ENCODE assay signal across 1 cellular context in the genomic region with DNA sequence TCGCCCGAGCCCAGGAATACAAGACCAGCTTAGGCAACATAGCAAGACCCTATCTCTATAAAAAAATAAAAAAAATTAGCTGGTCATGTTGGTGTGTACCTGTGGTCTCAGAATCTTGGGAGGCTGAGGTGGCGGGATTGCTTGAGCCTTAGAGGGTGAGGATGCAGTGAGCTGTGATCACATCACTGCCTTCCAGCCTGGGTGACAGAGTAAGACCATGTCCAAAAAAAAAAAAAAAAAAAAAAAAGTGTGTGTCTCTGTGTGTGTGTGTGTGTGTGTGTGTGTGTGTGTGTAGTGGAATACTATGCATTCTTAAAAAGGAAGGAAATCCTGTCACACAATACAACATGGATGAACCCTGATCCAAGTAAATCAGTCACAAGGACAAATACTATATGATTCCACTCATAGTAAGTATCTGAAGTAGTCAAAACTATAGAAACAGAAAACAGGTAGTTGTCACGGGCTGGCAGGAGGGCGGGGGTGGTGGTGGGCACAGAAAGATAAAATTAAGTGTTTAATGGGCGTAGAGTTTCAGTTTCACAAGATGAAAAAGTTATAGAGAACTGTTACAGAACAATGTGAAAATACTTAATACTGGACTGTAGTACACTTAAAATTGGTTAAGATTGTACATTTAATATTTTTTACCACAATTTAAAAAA.
TF ChIP-seq lines count a peak whose summit lies in the region.

No MANE protein-coding gene starts in this region.

TF ChIP-seq in GM12878, 131 proteins besides CTCF, POLR2A, EP300 and RAD21:
- TF ChIP-seq ASH2L (IDR thresholded peaks at IDR 0.05; ENCODE audit: borderline replicate concordance, low read depth) (no peak), BHLHE40 (IDR thresholded peaks at IDR 0.05; ENCODE audit: borderline replicate concordance in 1 of 2, low read depth in 2 of 2, low read length in 1 of 2) (peak in 1 of 2 experiments; percentile 19; a peak in 1 of 4 replicates), MTA2 (IDR thresholded peaks at IDR 0.05; ENCODE audit: low read depth) (peak; percentile 43; the same call in 1 of the 2 replicates), ZNF384 (IDR thresholded peaks at IDR 0.05; ENCODE audit: borderline replicate concordance, low read depth, low read length) (0 out of 2 replicates have a peak, but pooled peaks have one; percentile 20), IKZF2 (IDR thresholded peaks at IDR 0.05) (0 out of 4 replicates have a peak, but pooled peaks of 1 of the 2 experiments have one; percentile 28)
